Comparison of ENCODE assay signal across 24 cellular contexts in genomic region chr9:37700900-37701299, GRCh38. TPM values are rescaled to one million over a fixed set of nuclear protein-coding genes. Genes with fewer than 3 reads are reported as not detected.
A peak's percentile ranks its signal among the peaks of the same experiment; 100 is the strongest.
DNase-seq lines count a peak whose midpoint lies in the region; ATAC-seq, FAIRE-seq and TF ChIP-seq lines count a peak whose summit lies in the region.
"Had no signal": no experiment of that assay in that cellular context is flagged by ENCODE, and none has a peak within 500 bp of the region (broad histone marks: within the 10 kb centered on the region; RNA-seq: fewer than 3 reads in every experiment).

No MANE protein-coding gene starts in this region.

- no peak overlapping the region for H3K23ac ChIP-seq in neuronal stem cell (ENCODE audit: low read depth, low read length, poor library complexity)

- H2BK5ac ChIP-seq in neuronal stem cell (ENCODE audit: low read length), result no peak overlapping the region

- TF ChIP-seq RAD21 in K562 (CRISPR knock-in tag; conservative IDR thresholded peaks at IDR 0.05 in 1 of 2, IDR thresholded peaks at IDR 0.05 in 1 of 2), result no peak

- H3K36me3 ChIP-seq in BLaER1, result no peaks in the 10 kb centered on the region
- no peaks in the 10 kb centered on the region for H3K36me3 ChIP-seq in K562 (ENCODE audit: control insufficient read depth, insufficient read depth, low read length)
- no peaks in the 10 kb centered on the region for H3K36me3 ChIP-seq in right lobe of liver
- H3K36me3 ChIP-seq in neuronal stem cell (replicated peaks in 1 of 2; ENCODE audit: control insufficient read depth in 2 of 2, insufficient read depth in 2 of 2, low read length in 2 of 2), result no peaks in the 10 kb centered on the region

- H3K4ac ChIP-seq in neuronal stem cell (ENCODE audit: low read length), result no peak overlapping the region

- H3K4me3 ChIP-seq in BLaER1 (no peak overlapping the region), K562 (no peak overlapping the region), right lobe of liver (no peak overlapping the region), neuronal stem cell (ENCODE audit: low read length in 2 of 2) (no peak overlapping the region)
- H3K4me3 ChIP-seq: GM23338 had no signal

- no peak overlapping the region for H3K14ac ChIP-seq in neuronal stem cell (ENCODE audit: low read length)

- H4K20me1 ChIP-seq in BLaER1 (no peaks in the 10 kb centered on the region), K562 (replicated peaks; ENCODE audit: control insufficient read depth, insufficient read depth, low read length) (no peaks in the 10 kb centered on the region)

- H3K4me2 ChIP-seq in BLaER1 (peak overlapping the region; percentile 63), K562 (ENCODE audit: insufficient read depth, low read length) (no peak overlapping the region), neuronal stem cell (ENCODE audit: insufficient read depth, low read length, poor library complexity, severe bottlenecking) (no peak overlapping the region)
- H3K4me2 ChIP-seq: GM23338 had no signal

- intact Hi-C loops in K562 (cut with micrococcal nuclease) (no loop called here), right lobe of liver (cut with DNase I) (no loop called here)

- no TSS peak for BruUV-seq in K562 (replicated peaks; lab: Mats Ljungman, UMichigan)

- in situ Hi-C loops in K562 (cut with MboI), result no loop called here

- no peak overlapping the region for H2BK120ac ChIP-seq in neuronal stem cell (ENCODE audit: low read depth, low read length)

- FAIRE-seq in K562 (lab: Jason Lieb, UNC), result no peak
- FAIRE-seq: A204.1, GM12892, GM18507, H54, HTR-8/SVneo had no signal

- H3K79me1 ChIP-seq in neuronal stem cell (ENCODE audit: low read depth, low read length), result no peaks in the 10 kb centered on the region

- no peak overlapping the region for H3K9ac ChIP-seq in BLaER1
- H3K9ac ChIP-seq in K562 (ENCODE audit: insufficient read depth in 1 of 2, low read depth in 2 of 2, low read length in 2 of 2), result no peak overlapping the region
- H3K9ac ChIP-seq in neuronal stem cell (ENCODE audit: low read depth, low read length, poor library complexity), result no peak overlapping the region

- ATAC-seq in K562 (peak; percentile 17; the same call in 1 of the 3 replicates), right lobe of liver (peak; percentile 76 to 92 (median 80))
- ATAC-seq: CD8-positive, alpha-beta T cell; GM23338 had no signal

- H2AFZ ChIP-seq in K562 (ENCODE audit: low read depth, low read length) (no peak overlapping the region), neuronal stem cell (ENCODE audit: low read length) (no peak overlapping the region)
- H2AFZ ChIP-seq: GM23338 had no signal

- H4K91ac ChIP-seq in neuronal stem cell (ENCODE audit: low read depth, low read length, poor library complexity), result no peak overlapping the region

- POLR2A ChIA-PET in K562 (lab: Yijun Ruan, JAX), result interaction anchor here (2.8 kb wide), 1 partner anchor 8 kb away, joined by 12 read pairs; no protein-coding TSS in a partner anchor

- H3K9me1 ChIP-seq in K562 (ENCODE audit: control insufficient read depth, insufficient read depth, low read length), result no peaks in the 10 kb centered on the region

- H3K79me2 ChIP-seq in K562 (ENCODE audit: control insufficient read depth, insufficient read depth, low read length), result no peaks in the 10 kb centered on the region

- H3K4me1 ChIP-seq in BLaER1 (peaks cover 31% of the 10 kb centered on the region), K562 (replicated peaks in 1 of 2; ENCODE audit: control insufficient read depth in 2 of 2, insufficient read depth in 2 of 2, low read length in 2 of 2) (no peaks in the 10 kb centered on the region; a peak in 1 of 5 replicates), right lobe of liver (peaks cover 0 to 9% (median 0%) of the 10 kb centered on the region in 4 donors), neuronal stem cell (ENCODE audit: control insufficient read depth in 2 of 2, insufficient read depth in 1 of 2, low read depth in 1 of 2, low read length in 2 of 2) (no peaks in the 10 kb centered on the region)

- H2AK5ac ChIP-seq in neuronal stem cell (ENCODE audit: low read depth, low read length), result no peak overlapping the region

- no peak overlapping the region for H4K8ac ChIP-seq in neuronal stem cell (ENCODE audit: low read depth, low read length)

- no peak overlapping the region for H2BK15ac ChIP-seq in neuronal stem cell (ENCODE audit: low read length)

- CTCF ChIA-PET in K562 (lab: Yijun Ruan, JAX; ENCODE audit: low intra/inter-chr PET ratio), result no interaction called here

- TF ChIP-seq POLR2A in K562 (conservative IDR thresholded peaks at IDR 0.05), result no peak
- TF ChIP-seq POLR2A in right lobe of liver (IDR thresholded peaks at IDR 0.05), result no peak

- TF ChIP-seq CTCF in K562 (IDR thresholded peaks at IDR 0.05 in 2 of 3, conservative IDR thresholded peaks at IDR 0.05 in 1 of 3; ENCODE audit: insufficient read depth in 2 of 3, low read depth in 1 of 3, low read length in 3 of 3) (no peak), right lobe of liver (IDR thresholded peaks at IDR 0.05) (no peak)

- no peaks in the 10 kb centered on the region for H3K27me3 ChIP-seq in BLaER1
- peaks cover 9 to 16% of the 10 kb centered on the region in 2 experiments; a peak in 2 of 5 replicates for H3K27me3 ChIP-seq in K562 (ENCODE audit: control insufficient read depth in 2 of 2, insufficient read depth in 2 of 2, low read length in 2 of 2)
- H3K27me3 ChIP-seq in right lobe of liver, result no peaks in the 10 kb centered on the region
- peaks cover 0 to 9% (median 0%) of the 10 kb centered on the region in 3 experiments for H3K27me3 ChIP-seq in neuronal stem cell (ENCODE audit: control insufficient read depth in 3 of 3, insufficient read depth in 3 of 3, low read depth in 1 of 3, low read length in 3 of 3)

- TF ChIP-seq EP300 in K562 (IDR thresholded peaks at IDR 0.05; ENCODE audit: low read length), result no peak

- no peak overlapping the region for H3K18ac ChIP-seq in neuronal stem cell (ENCODE audit: low read length)

- 31% methylated on average over 3 of the region's 3 CpGs for WGBS in K562 (ENCODE audit: insufficient coverage, low coverage, missing lambda C conversion rate)
- 40% methylated on average over 3 of the region's 3 CpGs for WGBS in right lobe of liver (ENCODE audit: insufficient coverage, low coverage, low lambda C conversion rate, missing lambda C conversion rate)
- WGBS in neuronal stem cell (ENCODE audit: extremely low coverage in 2 of 2, insufficient read length in 2 of 2, insufficient replicate concordance in 1 of 2), 2 donors, result no CpG with 5 or more reads among the region's 3 CpGs

- H3K9me3 ChIP-seq in BLaER1 (no peaks in the 10 kb centered on the region), K562 (replicated peaks; ENCODE audit: control insufficient read depth, insufficient read depth, low read depth, low read length) (no peaks in the 10 kb centered on the region), right lobe of liver (no peaks in the 10 kb centered on the region), neuronal stem cell (replicated peaks in 1 of 2; ENCODE audit: control insufficient read depth in 2 of 2, insufficient read depth in 1 of 2, low read depth in 1 of 2, low read length in 2 of 2) (no peaks in the 10 kb centered on the region)

- no peak overlapping the region for H3K27ac ChIP-seq in BLaER1
- no peak overlapping the region for H3K27ac ChIP-seq in K562 (ENCODE audit: extremely low read depth, low read depth, low read length)
- no peak overlapping the region for H3K27ac ChIP-seq in right lobe of liver
- no peak overlapping the region for H3K27ac ChIP-seq in neuronal stem cell (replicated peaks; ENCODE audit: low read length)
- H3K27ac ChIP-seq: HL-60 had no signal

- H2BK12ac ChIP-seq in neuronal stem cell (ENCODE audit: low read length), result no peak overlapping the region

- DNase-seq in DMS53 treated with DMSO at 0.1 percent for 48 hours (lab: John Stamatoyannopoulos, UW; ENCODE audit: unreplicated experiment), result peak; percentile 81
- no peak for DNase-seq in K562 (ENCODE audit: extremely low read depth in 1 of 4, low spot score in 3 of 4)
- DNase-seq in right lobe of liver, result peak in 1 of 3 donors; percentile 59
- no peak for DNase-seq in RPMI8226
- DNase-seq in islet precursor cell, result no peak
- no peak for DNase-seq in germinal center (ENCODE audit: low spot score)
- no peak for DNase-seq in neuronal stem cell (ENCODE audit: low spot score)
- DNase-seq: AML-193; Calu3; CD8-positive, alpha-beta T cell; DMS79; GDM1; HCEC 1CT; KG1 had no signal

RNA-seq across cellular contexts. Expression of gene FRMPD1, which starts 50.1 kb away (rescaled TPM):
- not detected in 2 replicates for total RNA-seq in K562 (2011; cell fraction: chromatin; rRNA removed; ENCODE audit: low replicate concordance)
- total RNA-seq in K562 (2011; cell fraction: nucleolus; rRNA removed), result not detected in 2 replicates
- not detected in 2 replicates for total RNA-seq in K562 (2011; cell fraction: nucleoplasm; rRNA removed)
- total RNA-seq in K562 (2014; rRNA removed) (not detected in 2 replicates), K562 (2014; rRNA removed; fragmentation: Illumina TruSeq; extraction: Trizol) (not detected in 2 replicates), K562 (2015; rRNA removed; fragmentation: Illumina TruSeq; extraction: Trizol) (not detected in 2 replicates), K562 (2021) (not detected in 2 replicates), right lobe of liver (under 1 TPM; 0.10 to 0.74 (median 0.51) TPM)
- polyA plus RNA-seq in K562 (2011; rRNA removed) (not detected in 2 replicates), K562 (2014; fragmentation: Illumina TruSeq; extraction: Trizol) (not detected in 2 replicates), K562 (2014; fragmentation: Nextera tagmentation; extraction: Ambion mirVana) (not detected), K562 (2014; rRNA removed) (not detected in 2 replicates)
- polyA plus RNA-seq in K562 (2011; cell fraction: cytosol; rRNA removed), result not detected in 2 replicates
- not detected in 2 replicates for polyA plus RNA-seq in K562 (2011; cell fraction: nucleus; rRNA removed)
- not detected in 2 replicates for polyA plus RNA-seq in K562 (2012)
- not detected in 2 replicates for polyA minus RNA-seq in K562 (2011; rRNA and poly(A)+ RNA removed)
- not detected in 2 replicates for polyA minus RNA-seq in K562 (2011; cell fraction: cytosol; rRNA and poly(A)+ RNA removed)
- not detected in 2 replicates for polyA minus RNA-seq in K562 (2011; cell fraction: nucleus; rRNA and poly(A)+ RNA removed)
- 0.01 TPM for polyA plus RNA-seq in neuronal stem cell (2013, experiment 1 of 2)
- polyA plus RNA-seq in neuronal stem cell (2013, experiment 2 of 2), result 0.01 TPM
- total RNA-seq: Calu3; CD8-positive, alpha-beta T cell had no signal
- polyA plus RNA-seq: BJ, IgD-negative memory B cell had no signal

RNA-seq across cellular contexts. Expression of gene TRMT10B, which starts 52.7 kb away (rescaled TPM):
- 16.3 and 23.4 TPM in 2 replicates for total RNA-seq in K562 (2011; cell fraction: chromatin; rRNA removed; ENCODE audit: low replicate concordance)
- 10.7 and 11.2 TPM in 2 replicates for total RNA-seq in K562 (2011; cell fraction: nucleolus; rRNA removed)
- 13.5 and 20.9 TPM in 2 replicates for total RNA-seq in K562 (2011; cell fraction: nucleoplasm; rRNA removed)
- total RNA-seq in K562 (2014; rRNA removed) (2.9 and 5.5 TPM in 2 replicates), K562 (2014; rRNA removed; fragmentation: Illumina TruSeq; extraction: Trizol) (7.4 and 8.7 TPM in 2 replicates), K562 (2015; rRNA removed; fragmentation: Illumina TruSeq; extraction: Trizol) (5.8 and 6.3 TPM in 2 replicates), K562 (2021) (5.7 and 6.4 TPM in 2 replicates), right lobe of liver (1 to 10 TPM; 2.2 to 4.9 (median 3.3) TPM)
- polyA plus RNA-seq in K562 (2011; rRNA removed) (6.9 and 7.7 TPM in 2 replicates), K562 (2014; fragmentation: Illumina TruSeq; extraction: Trizol) (11.5 and 13.4 TPM in 2 replicates), K562 (2014; fragmentation: Nextera tagmentation; extraction: Ambion mirVana) (10 to 100 TPM in 1 of 2 experiments, 1 to 10 TPM in 1; 7.0 to 10.4 TPM), K562 (2014; rRNA removed) (8.0 and 9.3 TPM in 2 replicates)
- 1.6 and 4.1 TPM in 2 replicates for polyA plus RNA-seq in K562 (2011; cell fraction: cytosol; rRNA removed)
- 9.2 and 10.5 TPM in 2 replicates for polyA plus RNA-seq in K562 (2011; cell fraction: nucleus; rRNA removed)
- 8.7 and 10.4 TPM in 2 replicates for polyA plus RNA-seq in K562 (2012)
- 6.5 and 7.7 TPM in 2 replicates for polyA minus RNA-seq in K562 (2011; rRNA and poly(A)+ RNA removed)
- polyA minus RNA-seq in K562 (2011; cell fraction: cytosol; rRNA and poly(A)+ RNA removed), result 2.4 and 4.7 TPM in 2 replicates
- polyA minus RNA-seq in K562 (2011; cell fraction: nucleus; rRNA and poly(A)+ RNA removed), result 5.9 and 6.3 TPM in 2 replicates
- 8.3 TPM for polyA plus RNA-seq in neuronal stem cell (2013, experiment 1 of 2)
- polyA plus RNA-seq in neuronal stem cell (2013, experiment 2 of 2), result 8.3 TPM
